9 cellular contexts compared by ENCODE assay signal in genomic region chr14:91380610-91381371, GRCh38. TPM values are rescaled to one million over a fixed set of nuclear protein-coding genes. Genes with fewer than 3 reads are reported as not detected.
DNase-seq lines count a peak whose midpoint lies in the region; ATAC-seq and TF ChIP-seq lines count a peak whose summit lies in the region.
"Had no signal": no experiment of that assay in that cellular context is flagged by ENCODE, and none has a peak within 500 bp of the region (broad histone marks: within the 10 kb centered on the region; RNA-seq: fewer than 3 reads in every experiment).

No MANE protein-coding gene starts in this region.

- no peaks in the 10 kb centered on the region for H3K27me3 Mint-ChIP-seq in T-cell

- peak overlapping the region in 2 of 3 donors; percentile 3 to 64 for H3K4me3 Mint-ChIP-seq in T-cell
- H3K4me3 Mint-ChIP-seq: mesothelial cell of epicardium had no signal

- no peak for ATAC-seq in T-cell (replicated peaks in 1 of 4)
- ATAC-seq in left ventricle myocardium superior: peak; percentile 47
- no peak for ATAC-seq in HG02763 (IDR thresholded peaks at IDR 0.05; ENCODE audit: unreplicated experiment)
- ATAC-seq in activated CD4-positive, CD25-positive, alpha-beta regulatory T cell treated with anti-CD3 and anti-CD28 coated beads, Interleukin-2, amount 50 U/mL, for 24 hours: no peak
- ATAC-seq in HG02610 (IDR thresholded peaks at IDR 0.05; ENCODE audit: unreplicated experiment): no peak

- CTCF ChIA-PET in T-cell (lab: Charles Lee): no interaction called here

- H3K9me3 Mint-ChIP-seq in T-cell: no peaks in the 10 kb centered on the region
- H3K9me3 Mint-ChIP-seq: mesothelial cell of epicardium had no signal

- H3K36me3 Mint-ChIP-seq in T-cell: peaks cover 15% of the 10 kb centered on the region
- H3K36me3 Mint-ChIP-seq: mesothelial cell of epicardium had no signal

- intact Hi-C loops in left ventricle myocardium superior (cut with micrococcal nuclease): no loop called here

- H3K4me1 Mint-ChIP-seq in T-cell: peaks cover 95 to 97% (median 96%) of the 10 kb centered on the region in 3 donors

- DNase-seq in COLO829 (ENCODE audit: low spot score) (peak; percentile 60), T-cell (no peak), left ventricle myocardium superior (no peak), ACHN (no peak)

- no peak for TF ChIP-seq RAD21 in Ishikawa (IDR thresholded peaks at IDR 0.05; ENCODE audit: low read depth)

- no peak for TF ChIP-seq EP300 in Ishikawa (IDR thresholded peaks at IDR 0.05; ENCODE audit: borderline replicate concordance)

- in situ Hi-C loops in ACHN (cut with HindIII; ENCODE audit: low pct_ligation_motif_present, low pct_unique_long_range_greater_than_20kb, low sequenced_read_pairs): no loop called here

- POLR2A ChIA-PET in T-cell (lab: Charles Lee): no interaction called here

- peak overlapping the region; percentile 79 to 85 for H3K27ac Mint-ChIP-seq in T-cell
- H3K27ac Mint-ChIP-seq: mesothelial cell of epicardium had no signal

TF ChIP-seq in Ishikawa, 13 proteins besides CTCF, POLR2A, EP300 and RAD21:
- TF ChIP-seq NFIC (IDR thresholded peaks at IDR 0.05): peak; percentile 16; the same call in 1 of the 2 replicates
- no peak for TF ChIP-seq TAF1 (IDR thresholded peaks at IDR 0.05; ENCODE audit: low read depth)

RNA-seq across cellular contexts. Expression of gene CCDC88C, which starts 36.8 kb away (rescaled TPM):
- total RNA-seq in T-cell: 100 to 1,000 TPM; 260 to 368 (median 275) TPM
- total RNA-seq in left ventricle myocardium superior: 3.2 TPM

Comparison
In these comparisons a context has a peak if more than half of its experiments do, and no peak if none do; other contexts are left out.
1. RNA of gene CCDC88C, which starts 36.8 kb away (total RNA-seq): 260 to 368 TPM in T-cell; 3.2 TPM in left ventricle myocardium superior (single experiment); every median in the first group is over 10 times any median in the second.